ENCODE assay signal across 17 cellular contexts in genomic region chr11:15551897-15552851, GRCh38.
"Had no signal": no experiment of that assay in that cellular context is flagged by ENCODE, and none has a peak within 500 bp of the region (broad histone marks: within the 10 kb centered on the region; RNA-seq: fewer than 3 reads in every experiment).

No MANE protein-coding gene starts in this region.

- H3K27ac Mint-ChIP-seq: activated naive CD4-positive, alpha-beta T cell treated with anti-CD3 and anti-CD28 coated beads, Interleukin-2, amount 10 ng/mL, durations not matched to agents 7 days and 5 days; activated T-helper 2 cell treated with anti-CD3 and anti-CD28 coated beads, Interferon-gamma antibody, Interleukin-2, Interleukin-4, amounts not matched to agents 10 μg/mL and 5 μg/mL and 100 μg/mL, durations not matched to agents 14 hours and 24 hours and 36 hours had no signal

- H3K27me3 Mint-ChIP-seq: activated naive CD4-positive, alpha-beta T cell treated with anti-CD3 and anti-CD28 coated beads, Interleukin-2, amount 10 ng/mL, durations not matched to agents 7 days and 5 days; central memory CD8-positive, alpha-beta T cell had no signal

- H3K36me3 Mint-ChIP-seq: activated naive CD4-positive, alpha-beta T cell treated with anti-CD3 and anti-CD28 coated beads, Interleukin-2, amount 10 ng/mL, durations not matched to agents 7 days and 5 days had no signal

- H3K4me3 ChIP-seq: stomach, thoracic aorta had no signal

- H3K4me3 Mint-ChIP-seq: activated naive CD4-positive, alpha-beta T cell treated with anti-CD3 and anti-CD28 coated beads, Interleukin-2, amount 10 ng/mL, durations not matched to agents 7 days and 5 days; central memory CD8-positive, alpha-beta T cell had no signal

- H3K9me3 ChIP-seq: stomach, thoracic aorta had no signal

- H3K27me3 ChIP-seq: stomach had no signal

- H3K36me3 ChIP-seq: stomach, thoracic aorta, WERI-Rb-1 had no signal

- ATAC-seq: left ventricle myocardium superior had no signal

- H3K4me1 ChIP-seq: stomach had no signal

- H3K27ac ChIP-seq: stomach, thoracic aorta, WERI-Rb-1 had no signal

- DNase-seq: activated CD4-positive, alpha-beta T cell treated with anti-CD3 and anti-CD28 coated beads, Interleukin-2, amount 50 U/mL, for 1 hour; activated naive CD4-positive, alpha-beta T cell treated with anti-CD3 and anti-CD28 coated beads, Interleukin-2, amount 10 ng/mL, durations not matched to agents 7 days and 5 days; activated T-cell treated with anti-CD3 and anti-CD28 coated beads for 4 hours; cortex of kidney; effector memory CD4-positive, alpha-beta T cell; erythroblast; hippocampal formation; kidney; left ventricle myocardium superior; mesenchymal stem cell; retina; stomach; T-helper 1 cell; WERI-Rb-1 had no signal

- H3K9me3 Mint-ChIP-seq: activated naive CD4-positive, alpha-beta T cell treated with anti-CD3 and anti-CD28 coated beads, Interleukin-2, amount 10 ng/mL, durations not matched to agents 7 days and 5 days; activated T-helper 2 cell treated with anti-CD3 and anti-CD28 coated beads, Interferon-gamma antibody, Interleukin-2, Interleukin-4, amounts not matched to agents 10 μg/mL and 5 μg/mL and 100 μg/mL, durations not matched to agents 14 hours and 24 hours and 36 hours had no signal

- H3K4me1 Mint-ChIP-seq: activated naive CD4-positive, alpha-beta T cell treated with anti-CD3 and anti-CD28 coated beads, Interleukin-2, amount 10 ng/mL, durations not matched to agents 7 days and 5 days; central memory CD8-positive, alpha-beta T cell had no signal
